13 cellular contexts compared by ENCODE assay signal in genomic region chr4:115110191-115111166, GRCh38. TPM values are rescaled to one million over a fixed set of nuclear protein-coding genes. Genes with fewer than 3 reads are reported as not detected.
DNase-seq lines count a peak whose midpoint lies in the region; TF ChIP-seq lines count a peak whose summit lies in the region.
"Had no signal": no experiment of that assay in that cellular context is flagged by ENCODE, and none has a peak within 500 bp of the region (broad histone marks: within the 10 kb centered on the region; RNA-seq: fewer than 3 reads in every experiment).

No MANE protein-coding gene starts in this region.

- H3K27ac ChIP-seq in osteoblast (ENCODE audit: low read depth, low read length) = no peak overlapping the region
- H3K27ac ChIP-seq: foreskin keratinocyte had no signal

- H3K4me2 ChIP-seq in osteoblast (ENCODE audit: insufficient read depth, low read length) = no peak overlapping the region

- H3K27me3 ChIP-seq in osteoblast (ENCODE audit: insufficient read depth, low read length) = no peaks in the 10 kb centered on the region

- no peaks in the 10 kb centered on the region for H3K79me2 ChIP-seq in osteoblast (ENCODE audit: insufficient read depth, low read length)

- DNase-seq in DMS53 treated with DMSO at 0.1 percent for 48 hours (lab: John Stamatoyannopoulos, UW; ENCODE audit: unreplicated experiment) (peak; percentile 26), NCI-H2029 (lab: John Stamatoyannopoulos, UW) (peak; percentile 68), NCI-H748 treated with DMSO at 0.1 percent for 48 hours (lab: John Stamatoyannopoulos, UW) (peak; percentile 85), left kidney (ENCODE audit: low read depth, low spot score) (peak; percentile 71), osteoblast (ENCODE audit: insufficient read length, low spot score, missing footprints) (no peak), OCI-M2 (lab: John Stamatoyannopoulos, UW; ENCODE audit: unreplicated experiment) (no peak), SKM-1 treated with dmso at 0.1 percent for 144 hours (lab: John Stamatoyannopoulos, UW; ENCODE audit: unreplicated experiment) (no peak)
- DNase-seq in stimulated activated CD4-positive, alpha-beta T cell treated with anti-CD3 and anti-CD28 coated beads, Interleukin-4, amount 100 ng/mL, for 4 hours = no peak
- DNase-seq: activated CD4-positive, alpha-beta T cell treated with anti-CD3 and anti-CD28 coated beads, Interleukin-2, amount 10 ng/mL, durations not matched to agents 7 days and 5 days; MV-4-11 had no signal

- no peaks in the 10 kb centered on the region for H4K20me1 ChIP-seq in osteoblast (ENCODE audit: insufficient read depth, low read length)

- no peak overlapping the region for H3K4me3 ChIP-seq in osteoblast (ENCODE audit: insufficient read depth, low read length)

- H2AFZ ChIP-seq in osteoblast (ENCODE audit: low read length) = no peak overlapping the region

- TF ChIP-seq CTCF in osteoblast (IDR thresholded peaks at IDR 0.05; ENCODE audit: extremely low read depth, low read depth, low read length) = no peak

- H3K9me3 ChIP-seq in osteoblast (ENCODE audit: low read depth, low read length) = no peaks in the 10 kb centered on the region

- no peaks in the 10 kb centered on the region for H3K36me3 ChIP-seq in osteoblast (ENCODE audit: insufficient read depth, low read length)

- H3K4me1 ChIP-seq in osteoblast (ENCODE audit: insufficient read depth, low read length) = no peaks in the 10 kb centered on the region
- H3K4me1 ChIP-seq: foreskin keratinocyte had no signal

RNA-seq across cellular contexts. Expression of gene NDST4, which starts 2.9 kb away (rescaled TPM):
- not detected in 2 replicates for total RNA-seq in osteoblast
- total RNA-seq: activated CD4-positive, alpha-beta T cell treated with anti-CD3 and anti-CD28 coated beads, Interleukin-2, amount 10 ng/mL, durations not matched to agents 7 days and 5 days; foreskin keratinocyte; RPMI7951; T-helper 2 cell treated with Interferon-gamma antibody and Interleukin-4, amounts not matched to agents 100 ng/mL and 5 ng/mL, for 36 hours had no signal

Comparison
In these comparisons a context has a peak if more than half of its experiments do, and no peak if none do; other contexts are left out.
1. DNase-seq: peak in DMS53 treated with DMSO at 0.1 percent for 48 hours (single experiment), NCI-H2029 (single experiment), NCI-H748 treated with DMSO at 0.1 percent for 48 hours (single experiment) and left kidney (single experiment); none in osteoblast (single experiment), OCI-M2 (single experiment), stimulated activated CD4-positive, alpha-beta T cell treated with anti-CD3 and anti-CD28 coated beads, Interleukin-4, amount 100 ng/mL, for 4 hours (0 of 2) and SKM-1 treated with dmso at 0.1 percent for 144 hours (single experiment).